In the genomic region with DNA sequence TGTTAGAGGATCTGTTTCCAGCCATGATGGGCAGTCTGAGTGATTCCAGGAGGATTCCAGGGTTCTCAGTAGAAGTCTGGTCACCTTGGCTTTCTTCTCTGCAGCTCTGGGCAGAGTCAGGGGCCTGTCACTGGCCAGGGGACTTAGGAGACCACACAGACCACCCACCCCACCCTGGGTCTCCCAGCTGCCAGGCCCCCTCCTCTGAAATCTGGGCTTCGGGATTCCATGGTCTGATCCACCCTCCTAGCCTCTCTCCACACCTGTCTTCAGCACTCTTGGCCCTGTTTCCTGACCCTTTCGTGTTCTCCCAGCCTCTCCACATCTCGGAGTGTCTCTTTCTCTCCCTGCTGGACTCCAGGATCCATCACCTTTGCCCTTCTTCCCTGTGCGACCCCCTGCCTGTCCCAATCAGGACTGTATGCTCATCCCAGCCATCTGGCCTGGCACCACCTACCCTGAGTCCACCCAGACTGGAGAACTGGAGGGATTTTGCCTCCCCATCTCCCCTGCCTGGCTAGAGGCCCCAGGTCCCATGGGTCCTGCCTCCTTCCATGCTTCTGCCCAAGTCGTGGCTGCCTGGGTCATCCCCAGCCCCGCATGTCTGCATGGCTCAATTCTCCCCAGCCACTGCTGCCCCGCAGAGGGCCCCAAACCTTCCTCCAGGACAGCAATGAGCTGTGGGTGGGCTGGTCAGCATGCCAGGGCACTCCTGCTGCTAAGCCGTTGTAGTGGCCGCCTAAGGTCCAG, we compare ENCODE assay signal across 14 cellular contexts. TPM values are rescaled to one million over a fixed set of nuclear protein-coding genes. Genes with fewer than 3 reads are reported as not detected.
"Had no signal": no experiment of that assay in that cellular context is flagged by ENCODE, and none has a peak within 500 bp of the region (broad histone marks: within the 10 kb centered on the region; RNA-seq: fewer than 3 reads in every experiment).

No MANE protein-coding gene starts in this region.

- H3K27ac Mint-ChIP-seq: activated CD4-positive, alpha-beta memory T cell treated with anti-CD3 and anti-CD28 coated beads for 36 hours; dendritic cell treated with granulocyte-macrophage colony-stimulating factor and Interleukin-4, amounts not matched to agents 40 ng/mL and 50 ng/mL, for 4 days; memory B cell had no signal

- H3K27me3 ChIP-seq: esophagus muscularis mucosa, gastroesophageal sphincter, heart right ventricle, upper lobe of left lung had no signal

- H3K4me1 ChIP-seq: esophagus muscularis mucosa, gastroesophageal sphincter, upper lobe of left lung had no signal

- ATAC-seq: gastroesophageal sphincter; naive thymus-derived CD4-positive, alpha-beta T cell had no signal

- H3K27me3 Mint-ChIP-seq: activated CD4-positive, alpha-beta memory T cell treated with anti-CD3 and anti-CD28 coated beads for 36 hours had no signal

- DNase-seq: activated CD4-positive, alpha-beta memory T cell treated with anti-CD3 and anti-CD28 coated beads for 36 hours; activated naive CD4-positive, alpha-beta T cell treated with Interleukin-2 at 50 U/mL for 16 hours; effector CD8-positive, alpha-beta T cell; kidney glomerular epithelial cell; naive thymus-derived CD4-positive, alpha-beta T cell; nucleus accumbens; retina had no signal

- H3K4me3 ChIP-seq: esophagus muscularis mucosa, gastroesophageal sphincter, heart right ventricle, thoracic aorta, upper lobe of left lung had no signal

- H3K27ac ChIP-seq: esophagus muscularis mucosa, gastroesophageal sphincter, heart right ventricle, thoracic aorta, upper lobe of left lung had no signal

- H3K36me3 ChIP-seq: esophagus muscularis mucosa, gastroesophageal sphincter, heart right ventricle, thoracic aorta, upper lobe of left lung had no signal

- H3K4me3 Mint-ChIP-seq: activated CD4-positive, alpha-beta memory T cell treated with anti-CD3 and anti-CD28 coated beads for 36 hours; dendritic cell treated with granulocyte-macrophage colony-stimulating factor and Interleukin-4, amounts not matched to agents 40 ng/mL and 50 ng/mL, for 4 days; memory B cell; naive thymus-derived CD4-positive, alpha-beta T cell had no signal

RNA-seq across cellular contexts. Expression of a gene that starts 52.3 kb away (rescaled TPM):
- total RNA-seq: thoracic aorta had no signal
